Comparison of ENCODE assay signal across 8 cellular contexts in genomic region chr6:131807644-131808459, GRCh38. TPM values are rescaled to one million over a fixed set of nuclear protein-coding genes. Genes with fewer than 3 reads are reported as not detected.
DNase-seq lines count a peak whose midpoint lies in the region; ATAC-seq and TF ChIP-seq lines count a peak whose summit lies in the region.

Gene ENPP1, plus strand, starts transcription at chr6:131808020. Its CDS starts 16 bp downstream, at chr6:131808036.

- H3K4me3 ChIP-seq in PC-3 (ENCODE audit: low read length) (peak within 1 kb of the TSS; percentile 78), esophagus squamous epithelium (peak within 1 kb of the TSS; percentile 46 to 80 (median 58)), mucosa of stomach (ENCODE audit: low read length) (peak within 1 kb of the TSS; percentile 39)

- peak; percentile 55 for DNase-seq in A172 (ENCODE audit: low spot score)
- peak; percentile 47 for DNase-seq in PC-3
- peak; percentile 16 for DNase-seq in activated T-cell treated with anti-CD3 and anti-CD28 coated beads, Interleukin-2, amount 50 U/mL, for 4 hours
- no peak for DNase-seq in esophagus squamous epithelium (lab: John Stamatoyannopoulos, UW)

- no peaks in the 10 kb centered on the region for H3K27me3 ChIP-seq in PC-3 (ENCODE audit: low read length)
- H3K27me3 ChIP-seq in esophagus squamous epithelium: peaks cover 0 to 30% (median 0%) of the 10 kb centered on the region in 4 donors
- no peaks in the 10 kb centered on the region for H3K27me3 ChIP-seq in mucosa of stomach (ENCODE audit: control insufficient read depth, insufficient read depth, low read length)

- peak; percentile 3; the same call in 1 of the 2 replicates for TF ChIP-seq CTCF in PC-3 (conservative IDR thresholded peaks at IDR 0.05; ENCODE audit: low read depth, low read length)
- peak in 2 of 6 experiments; percentile 18 to 19 for TF ChIP-seq CTCF in esophagus squamous epithelium (IDR thresholded peaks at IDR 0.05)

- peak within 1 kb of the TSS; percentile 70 for H3K9ac ChIP-seq in PC-3 (ENCODE audit: low read length)
- peak within 1 kb of the TSS; percentile 53 for H3K9ac ChIP-seq in mucosa of stomach (ENCODE audit: low read length)

- no peaks in the 10 kb centered on the region for H3K9me3 Mint-ChIP-seq in activated T-cell treated with anti-CD3 and anti-CD28 coated beads, Interleukin-2, amount 50 U/mL, for 4 hours
- H3K9me3 Mint-ChIP-seq in stimulated activated memory B cell treated with anti-CD40 and anti-IgM and Interleukin-4, amounts not matched to agents 10 μg/mL and 1 μg/mL and 100 μg/mL, for 72 hours: no peaks in the 10 kb centered on the region

- POLR2A ChIA-PET in PC-3 (lab: Charles Lee; ENCODE audit: unreplicated experiment): interaction anchor here (0.6 kb wide), 1 partner anchor 102 kb away, joined by 5 read pairs; no protein-coding TSS in a partner anchor

- intact Hi-C loops in PC-3 (cut with micrococcal nuclease): no loop called here
- intact Hi-C loops in esophagus squamous epithelium (cut with DNase I): no loop called here

- H2AFZ ChIP-seq in PC-3 (ENCODE audit: low read length): peak within 1 kb of the TSS; percentile 96

- no peaks in the 10 kb centered on the region for H3K9me2 ChIP-seq in PC-3 (replicated peaks; ENCODE audit: low read length)

- H3K27ac ChIP-seq in PC-3 (ENCODE audit: low read length): no peak within 1 kb of the TSS; the same call in 1 of the 2 replicates
- H3K27ac ChIP-seq in esophagus squamous epithelium: peak within 1 kb of the TSS in 3 of 4 donors; percentile 65 to 84 (median 81)

- peak within 1 kb of the TSS; percentile 77 for H3K27ac Mint-ChIP-seq in stimulated activated memory B cell treated with anti-CD40 and anti-IgM and Interleukin-4, amounts not matched to agents 10 μg/mL and 1 μg/mL and 100 μg/mL, for 72 hours

- CTCF ChIA-PET in PC-3 (lab: Charles Lee): no interaction called here

- no peaks in the 10 kb centered on the region for H3F3A ChIP-seq in PC-3 (ENCODE audit: low read length, unreplicated experiment)

- H3K36me3 ChIP-seq in PC-3 (ENCODE audit: low read depth, low read length): no peaks in the 10 kb centered on the region
- no peaks in the 10 kb centered on the region for H3K36me3 ChIP-seq in esophagus squamous epithelium
- no peaks in the 10 kb centered on the region for H3K36me3 ChIP-seq in mucosa of stomach (ENCODE audit: control insufficient read depth, insufficient read depth, low read length)

- H3K4me2 ChIP-seq in PC-3 (ENCODE audit: low read length): peak within 1 kb of the TSS; percentile 96

- H3K4me3 Mint-ChIP-seq in activated T-cell treated with anti-CD3 and anti-CD28 coated beads, Interleukin-2, amount 50 U/mL, for 4 hours: peak within 1 kb of the TSS; percentile 82
- peak within 1 kb of the TSS; percentile 94 for H3K4me3 Mint-ChIP-seq in stimulated activated memory B cell treated with anti-CD40 and anti-IgM and Interleukin-4, amounts not matched to agents 10 μg/mL and 1 μg/mL and 100 μg/mL, for 72 hours

- no peaks in the 10 kb centered on the region for H3K79me2 ChIP-seq in PC-3 (ENCODE audit: low read length)

- no peaks in the 10 kb centered on the region for H3K36me3 Mint-ChIP-seq in activated T-cell treated with anti-CD3 and anti-CD28 coated beads, Interleukin-2, amount 50 U/mL, for 4 hours (ENCODE audit: insufficient read depth)
- H3K36me3 Mint-ChIP-seq in stimulated activated memory B cell treated with anti-CD40 and anti-IgM and Interleukin-4, amounts not matched to agents 10 μg/mL and 1 μg/mL and 100 μg/mL, for 72 hours: no peaks in the 10 kb centered on the region

- H3K4me1 ChIP-seq in PC-3 (ENCODE audit: insufficient read depth, low read length) (0 out of 2 replicates have a peak, but pooled peaks cover 5% of the 10 kb centered on the region), esophagus squamous epithelium (peaks cover 0 to 16% (median 5%) of the 10 kb centered on the region in 3 donors), mucosa of stomach (ENCODE audit: control insufficient read depth, insufficient read depth, low read length) (peaks cover 13% of the 10 kb centered on the region)

- no peak for TF ChIP-seq POLR2A in esophagus squamous epithelium (IDR thresholded peaks at IDR 0.05)

- BruUV-seq in PC-3 (replicated peaks; lab: Mats Ljungman, UMichigan): no TSS peak

- peaks cover 20% of the 10 kb centered on the region for H3K4me1 Mint-ChIP-seq in activated T-cell treated with anti-CD3 and anti-CD28 coated beads, Interleukin-2, amount 50 U/mL, for 4 hours (ENCODE audit: low read depth)
- peaks cover 14% of the 10 kb centered on the region for H3K4me1 Mint-ChIP-seq in stimulated activated memory B cell treated with anti-CD40 and anti-IgM and Interleukin-4, amounts not matched to agents 10 μg/mL and 1 μg/mL and 100 μg/mL, for 72 hours

- no peaks in the 10 kb centered on the region for H4K20me1 ChIP-seq in PC-3 (ENCODE audit: low read length)

- peak; percentile 60 for ATAC-seq in GM19023 (IDR thresholded peaks at IDR 0.05; ENCODE audit: unreplicated experiment)
- peak; percentile 73 for ATAC-seq in HG03432 (IDR thresholded peaks at IDR 0.05; ENCODE audit: unreplicated experiment)
- ATAC-seq in PC-3: peak; percentile 82
- ATAC-seq in activated T-cell treated with anti-CD3 and anti-CD28 coated beads, Interleukin-2, amount 50 U/mL, for 4 hours: peak; percentile 77 to 79
- peak; percentile 81 for ATAC-seq in stimulated activated memory B cell treated with anti-CD40 and anti-IgM and Interleukin-4, amounts not matched to agents 10 μg/mL and 1 μg/mL and 100 μg/mL, for 72 hours

- WGBS in esophagus squamous epithelium, 2 donors: 0 to 2% methylated on average over 9 to 18 of the region's 99 CpGs

- no peaks in the 10 kb centered on the region for H3K9me3 ChIP-seq in PC-3 (ENCODE audit: low read length)
- H3K9me3 ChIP-seq in esophagus squamous epithelium: no peaks in the 10 kb centered on the region
- no peaks in the 10 kb centered on the region for H3K9me3 ChIP-seq in mucosa of stomach (ENCODE audit: control insufficient read depth, low read length)

- peaks cover 28% of the 10 kb centered on the region for H3K27me3 Mint-ChIP-seq in activated T-cell treated with anti-CD3 and anti-CD28 coated beads, Interleukin-2, amount 50 U/mL, for 4 hours (ENCODE audit: low read depth)
- H3K27me3 Mint-ChIP-seq in stimulated activated memory B cell treated with anti-CD40 and anti-IgM and Interleukin-4, amounts not matched to agents 10 μg/mL and 1 μg/mL and 100 μg/mL, for 72 hours: peaks cover 9% of the 10 kb centered on the region

RNA-seq across cellular contexts. Expression of gene ENPP1, which starts in this region (rescaled TPM):
- 5.0 and 5.6 TPM in 2 replicates for total RNA-seq in A172 (2014; rRNA removed; shearing (Covaris generic))
- 4.4 and 5.1 TPM in 2 replicates for total RNA-seq in PC-3 (2014; rRNA removed)
- total RNA-seq in activated T-cell treated with anti-CD3 and anti-CD28 coated beads, Interleukin-2, amount 50 U/mL, for 4 hours: under 1 TPM; 0.32 to 0.52 (median 0.51) TPM
- total RNA-seq in esophagus squamous epithelium: 10 to 100 TPM in 1 of 4 donors, 1 to 10 TPM in 2, under 1 TPM in 1; 0.76 to 12.6 (median 3.2) TPM

Comparison
In these comparisons a context has a peak if more than half of its experiments do, and no peak if none do; other contexts are left out.
1. Peak in DNase-seq and ATAC-seq in activated T-cell treated with anti-CD3 and anti-CD28 coated beads, Interleukin-2, amount 50 U/mL, for 4 hours; RNA of the gene not detected or under 1 TPM.